ENCODE assay signal across 14 cellular contexts in the genomic region with DNA sequence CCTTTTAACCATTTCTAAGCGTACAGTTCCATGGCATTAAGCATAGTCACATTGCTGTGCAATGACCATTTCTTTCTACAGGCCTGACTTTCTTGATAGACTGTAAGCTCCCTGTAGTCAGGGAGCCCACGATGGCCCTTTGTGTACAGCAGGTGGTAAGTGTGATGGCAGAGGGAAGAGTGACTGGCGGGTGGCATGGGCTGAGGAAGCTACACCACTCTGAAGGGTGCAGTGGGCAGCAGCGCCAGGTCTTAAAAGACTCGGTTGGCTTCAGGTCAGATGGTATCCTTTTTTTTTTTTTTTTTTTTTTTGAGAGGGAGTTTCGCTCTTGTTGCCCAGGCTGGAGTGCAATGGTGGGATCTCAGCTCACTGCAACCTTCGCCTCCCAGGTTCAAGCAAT. TPM values are rescaled to one million over a fixed set of nuclear protein-coding genes. Genes with fewer than 3 reads are reported as not detected.
DNase-seq lines count a peak whose midpoint lies in the region; ATAC-seq, FAIRE-seq and TF ChIP-seq lines count a peak whose summit lies in the region.
"Had no signal": no experiment of that assay in that cellular context is flagged by ENCODE, and none has a peak within 500 bp of the region (broad histone marks: within the 10 kb centered on the region; RNA-seq: fewer than 3 reads in every experiment).

No MANE protein-coding gene starts in this region.

- H3K27me3 ChIP-seq in K562 (ENCODE audit: control insufficient read depth in 2 of 2, insufficient read depth in 2 of 2, low read length in 2 of 2) (no peaks in the 10 kb centered on the region), ascending aorta (no peaks in the 10 kb centered on the region)
- H3K27me3 ChIP-seq: adrenal gland, esophagus squamous epithelium had no signal

- no peak for TF ChIP-seq EP300 in K562 (IDR thresholded peaks at IDR 0.05; ENCODE audit: low read length)

- H3K4me1 ChIP-seq in K562 (replicated peaks in 1 of 2; ENCODE audit: control insufficient read depth in 2 of 2, insufficient read depth in 2 of 2, low read length in 2 of 2) (peaks cover 39 to 57% of the 10 kb centered on the region in 2 experiments), ascending aorta (peaks cover 0 to 19% of the 10 kb centered on the region in 2 donors)

- intact Hi-C loops in K562 (cut with micrococcal nuclease) (no loop called here), ascending aorta (cut with DNase I) (no loop called here)

- no peak for ATAC-seq in K562
- ATAC-seq in natural killer cell treated with Interleukin-12 subunit alpha and Interleukin-12 subunit beta and Interleukin-15 and Interleukin-18, amount 100 ng/mL, for 72 hours: no peak
- ATAC-seq in GM19452 (IDR thresholded peaks at IDR 0.05; ENCODE audit: unreplicated experiment): no peak

- H3K36me3 ChIP-seq in K562 (ENCODE audit: control insufficient read depth, insufficient read depth, low read length) (peaks cover 15% of the 10 kb centered on the region), ascending aorta (no peaks in the 10 kb centered on the region)
- H3K36me3 ChIP-seq: adrenal gland had no signal

- 93% methylated on average over 7 of the region's 7 CpGs for WGBS in K562 (ENCODE audit: insufficient coverage, low coverage, missing lambda C conversion rate)

- no peak overlapping the region for H3K4me2 ChIP-seq in K562 (ENCODE audit: insufficient read depth, low read length)

- POLR2A ChIA-PET in K562 (lab: Yijun Ruan, JAX): interaction anchor here (0.7 to 42.4 kb wide), 6 partner anchors 14 to 286 kb away, joined by 3 to 1041 read pairs (median 6); a partner anchor contains a TSS

- FAIRE-seq in K562 (lab: Jason Lieb, UNC): no peak

- in situ Hi-C loops in K562 (cut with MboI): loop anchor here (5.0 kb wide), 1 partner anchor 271 kb away; no protein-coding TSS in a partner anchor

- H3K27ac ChIP-seq in K562 (ENCODE audit: extremely low read depth, low read depth, low read length): no peak overlapping the region
- no peak overlapping the region for H3K27ac ChIP-seq in ascending aorta

- H2AFZ ChIP-seq in K562 (ENCODE audit: low read depth, low read length): no peak overlapping the region

- peaks cover 3% of the 10 kb centered on the region for H3K36me3 Mint-ChIP-seq in T-helper 2 cell treated with Interferon-gamma antibody and Interleukin-4, amounts not matched to agents 5 μg/mL and 100 μg/mL, for 36 hours (ENCODE audit: low read depth)
- peaks cover 10% of the 10 kb centered on the region for H3K36me3 Mint-ChIP-seq in HFFc6 (ENCODE audit: low read depth)
- H3K36me3 Mint-ChIP-seq in natural killer cell treated with Interleukin-12 subunit alpha and Interleukin-12 subunit beta and Interleukin-15 and Interleukin-18, amount 100 ng/mL, for 72 hours: no peaks in the 10 kb centered on the region

- CTCF ChIA-PET in K562 (lab: Yijun Ruan, JAX; ENCODE audit: low intra/inter-chr PET ratio): interaction anchor here (4.4 to 4.8 kb wide), 2 partner anchors 13 to 238 kb away, joined by 87 to 114 read pairs; no protein-coding TSS in a partner anchor

- no peak for TF ChIP-seq POLR2A in K562 (conservative IDR thresholded peaks at IDR 0.05)

- H4K20me1 ChIP-seq in K562 (replicated peaks; ENCODE audit: control insufficient read depth, insufficient read depth, low read length): 0 out of 2 replicates have a peak, but pooled peaks cover 6% of the 10 kb centered on the region

- peaks cover 15% of the 10 kb centered on the region for H3K9me1 ChIP-seq in K562 (ENCODE audit: control insufficient read depth, insufficient read depth, low read length)

- DNase-seq in T-helper 2 cell treated with Interferon-gamma antibody and Interleukin-4, amounts not matched to agents 5 μg/mL and 100 μg/mL, for 36 hours (ENCODE audit: low spot score): no peak
- DNase-seq in T-helper 2 cell (no peak), HFFc6 (no peak), K562 (ENCODE audit: extremely low read depth in 1 of 4, low spot score in 3 of 4) (no peak), NCI-H187 (lab: John Stamatoyannopoulos, UW) (no peak), ascending aorta (ENCODE audit: low spot score in 2 of 2) (no peak)
- no peak for DNase-seq in natural killer cell treated with Interleukin-12 subunit alpha and Interleukin-12 subunit beta and Interleukin-15 and Interleukin-18, amount 100 ng/mL, for 72 hours (ENCODE audit: low spot score)
- DNase-seq: 8988T, adrenal gland, DMS 273 treated with DMSO at 0.1 percent for 48 hours, esophagus squamous epithelium, NCI-H1694 treated with DMSO at 0.1 percent for 48 hours, T1000 had no signal

- H3K9me3 ChIP-seq in K562 (replicated peaks; ENCODE audit: control insufficient read depth, insufficient read depth, low read depth, low read length) (peaks cover 6% of the 10 kb centered on the region), ascending aorta (no peaks in the 10 kb centered on the region)
- H3K9me3 ChIP-seq: adrenal gland, esophagus squamous epithelium had no signal

- H3K79me2 ChIP-seq in K562 (ENCODE audit: control insufficient read depth, insufficient read depth, low read length): peaks cover 45% of the 10 kb centered on the region

- peak overlapping the region; percentile 47 for H3K4me3 Mint-ChIP-seq in T-helper 2 cell treated with Interferon-gamma antibody and Interleukin-4, amounts not matched to agents 5 μg/mL and 100 μg/mL, for 36 hours
- peak overlapping the region; percentile 90 for H3K4me3 Mint-ChIP-seq in HFFc6
- peak overlapping the region; percentile 66 for H3K4me3 Mint-ChIP-seq in natural killer cell treated with Interleukin-12 subunit alpha and Interleukin-12 subunit beta and Interleukin-15 and Interleukin-18, amount 100 ng/mL, for 72 hours

- no peak overlapping the region for H3K4me3 ChIP-seq in K562
- no peak overlapping the region for H3K4me3 ChIP-seq in ascending aorta

- TF ChIP-seq RAD21 in K562 (CRISPR knock-in tag; conservative IDR thresholded peaks at IDR 0.05 in 1 of 2, IDR thresholded peaks at IDR 0.05 in 1 of 2): no peak

- H3K4me1 Mint-ChIP-seq in T-helper 2 cell treated with Interferon-gamma antibody and Interleukin-4, amounts not matched to agents 5 μg/mL and 100 μg/mL, for 36 hours (ENCODE audit: low read depth): peaks cover 9% of the 10 kb centered on the region
- H3K4me1 Mint-ChIP-seq in HFFc6 (ENCODE audit: low read depth): peaks cover 48% of the 10 kb centered on the region
- H3K4me1 Mint-ChIP-seq in natural killer cell treated with Interleukin-12 subunit alpha and Interleukin-12 subunit beta and Interleukin-15 and Interleukin-18, amount 100 ng/mL, for 72 hours (ENCODE audit: low read depth in 2 of 2): peaks cover 11 to 17% of the 10 kb centered on the region in 2 donors

- no peak overlapping the region for H3K27ac Mint-ChIP-seq in T-helper 2 cell treated with Interferon-gamma antibody and Interleukin-4, amounts not matched to agents 5 μg/mL and 100 μg/mL, for 36 hours
- H3K27ac Mint-ChIP-seq in HFFc6: no peak overlapping the region
- H3K27ac Mint-ChIP-seq in natural killer cell treated with Interleukin-12 subunit alpha and Interleukin-12 subunit beta and Interleukin-15 and Interleukin-18, amount 100 ng/mL, for 72 hours: peak overlapping the region in 1 of 2 donors; percentile 34

- TF ChIP-seq CTCF in HFFc6 (IDR thresholded peaks at IDR 0.05) (no peak), K562 (IDR thresholded peaks at IDR 0.05 in 2 of 3, conservative IDR thresholded peaks at IDR 0.05 in 1 of 3; ENCODE audit: insufficient read depth in 2 of 3, low read depth in 1 of 3, low read length in 3 of 3) (no peak), ascending aorta (IDR thresholded peaks at IDR 0.05) (no peak)

- no peak overlapping the region for H3K9ac ChIP-seq in K562 (ENCODE audit: insufficient read depth in 1 of 2, low read depth in 2 of 2, low read length in 2 of 2)

- TSS peak; percentile 33 for BruUV-seq in K562 (replicated peaks; lab: Mats Ljungman, UMichigan)

- H3K9me3 Mint-ChIP-seq in T-helper 2 cell treated with Interferon-gamma antibody and Interleukin-4, amounts not matched to agents 5 μg/mL and 100 μg/mL, for 36 hours: no peaks in the 10 kb centered on the region
- H3K9me3 Mint-ChIP-seq in HFFc6: no peaks in the 10 kb centered on the region
- H3K9me3 Mint-ChIP-seq in natural killer cell treated with Interleukin-12 subunit alpha and Interleukin-12 subunit beta and Interleukin-15 and Interleukin-18, amount 100 ng/mL, for 72 hours: no peaks in the 10 kb centered on the region

- H3K27me3 Mint-ChIP-seq in T-helper 2 cell treated with Interferon-gamma antibody and Interleukin-4, amounts not matched to agents 5 μg/mL and 100 μg/mL, for 36 hours (ENCODE audit: low read depth): no peaks in the 10 kb centered on the region
- no peaks in the 10 kb centered on the region for H3K27me3 Mint-ChIP-seq in HFFc6 (ENCODE audit: insufficient read depth)
- H3K27me3 Mint-ChIP-seq in natural killer cell treated with Interleukin-12 subunit alpha and Interleukin-12 subunit beta and Interleukin-15 and Interleukin-18, amount 100 ng/mL, for 72 hours: no peaks in the 10 kb centered on the region

RNA-seq across cellular contexts. Expression of a gene that starts 1.6 kb away (rescaled TPM):
- total RNA-seq in HFFc6 (2021; fragmentation: NEBNext Ultra II Directional; extraction: Animal tissue kit (Norgen Biotek cat#: 25700)): 10 to 100 TPM; 56.1 to 65.3 (median 60.6) TPM
- total RNA-seq in K562 (2011; cell fraction: chromatin; rRNA removed; ENCODE audit: low replicate concordance): 103 and 226 TPM in 2 replicates
- total RNA-seq in K562 (2011; cell fraction: nucleolus; rRNA removed): 122 and 135 TPM in 2 replicates
- 120 and 153 TPM in 2 replicates for total RNA-seq in K562 (2011; cell fraction: nucleoplasm; rRNA removed)
- total RNA-seq in K562 (2014; rRNA removed): 132 and 153 TPM in 2 replicates
- total RNA-seq in K562 (2014; rRNA removed; fragmentation: Illumina TruSeq; extraction: Trizol): 33.1 and 36.9 TPM in 2 replicates
- total RNA-seq in K562 (2015; rRNA removed; fragmentation: Illumina TruSeq; extraction: Trizol): 74.6 and 75.0 TPM in 2 replicates
- total RNA-seq in K562 (2021): 157 and 159 TPM in 2 replicates
- 64.0 and 73.1 TPM in 2 replicates for polyA plus RNA-seq in K562 (2011; rRNA removed)
- polyA plus RNA-seq in K562 (2011; cell fraction: cytosol; rRNA removed): 74.8 and 124 TPM in 2 replicates
- 187 and 284 TPM in 2 replicates for polyA plus RNA-seq in K562 (2011; cell fraction: nucleus; rRNA removed)
- polyA plus RNA-seq in K562 (2012): 81.6 and 118 TPM in 2 replicates
- polyA plus RNA-seq in K562 (2014; fragmentation: Illumina TruSeq; extraction: Trizol): 53.8 and 92.1 TPM in 2 replicates
- polyA plus RNA-seq in K562 (2014; fragmentation: Nextera tagmentation; extraction: Ambion mirVana): 1 to 10 TPM; 2.1 to 4.5 TPM
- 110 and 121 TPM in 2 replicates for polyA plus RNA-seq in K562 (2014; rRNA removed)
- polyA minus RNA-seq in K562 (2011; rRNA and poly(A)+ RNA removed): 29.5 and 43.3 TPM in 2 replicates
- polyA minus RNA-seq in K562 (2011; cell fraction: cytosol; rRNA and poly(A)+ RNA removed): 53.3 and 68.1 TPM in 2 replicates
- polyA minus RNA-seq in K562 (2011; cell fraction: nucleus; rRNA and poly(A)+ RNA removed): 34.9 and 45.5 TPM in 2 replicates
- 10 to 100 TPM; 28.8 to 36.0 TPM for total RNA-seq in natural killer cell treated with Interleukin-12 subunit alpha and Interleukin-12 subunit beta and Interleukin-15 and Interleukin-18, amount 100 ng/mL, for 72 hours
- 76.0 TPM for total RNA-seq in ascending aorta

RNA-seq across cellular contexts. Expression of a gene that starts 31.5 kb away (rescaled TPM):
- total RNA-seq in HFFc6 (2021; fragmentation: NEBNext Ultra II Directional; extraction: Animal tissue kit (Norgen Biotek cat#: 25700)): 10 to 100 TPM; 13.8 to 17.1 (median 15.2) TPM
- total RNA-seq in K562 (2011; cell fraction: chromatin; rRNA removed; ENCODE audit: low replicate concordance): 654 and 1,271 TPM in 2 replicates
- 667 and 676 TPM in 2 replicates for total RNA-seq in K562 (2011; cell fraction: nucleolus; rRNA removed)
- 562 and 595 TPM in 2 replicates for total RNA-seq in K562 (2011; cell fraction: nucleoplasm; rRNA removed)
- total RNA-seq in K562 (2014; rRNA removed) (168 and 209 TPM in 2 replicates), K562 (2014; rRNA removed; fragmentation: Illumina TruSeq; extraction: Trizol) (70.7 and 93.0 TPM in 2 replicates), K562 (2015; rRNA removed; fragmentation: Illumina TruSeq; extraction: Trizol) (132 and 135 TPM in 2 replicates), K562 (2021) (182 and 188 TPM in 2 replicates), ascending aorta (26.4 TPM)
- polyA plus RNA-seq in K562 (2011; rRNA removed) (77.5 and 115 TPM in 2 replicates), K562 (2014; fragmentation: Illumina TruSeq; extraction: Trizol) (112 and 123 TPM in 2 replicates), K562 (2014; fragmentation: Nextera tagmentation; extraction: Ambion mirVana) (10 to 100 TPM in 1 of 2 experiments, 1 to 10 TPM in 1; 3.0 to 11.5 TPM), K562 (2014; rRNA removed) (153 and 161 TPM in 2 replicates)
- 70.1 and 77.8 TPM in 2 replicates for polyA plus RNA-seq in K562 (2011; cell fraction: cytosol; rRNA removed)
- polyA plus RNA-seq in K562 (2011; cell fraction: nucleus; rRNA removed): 984 and 1,286 TPM in 2 replicates
- 96.9 and 122 TPM in 2 replicates for polyA plus RNA-seq in K562 (2012)
- polyA minus RNA-seq in K562 (2011; rRNA and poly(A)+ RNA removed): 98.9 and 108 TPM in 2 replicates
- 76.3 and 79.3 TPM in 2 replicates for polyA minus RNA-seq in K562 (2011; cell fraction: cytosol; rRNA and poly(A)+ RNA removed)
- polyA minus RNA-seq in K562 (2011; cell fraction: nucleus; rRNA and poly(A)+ RNA removed): 248 and 295 TPM in 2 replicates
- total RNA-seq in natural killer cell treated with Interleukin-12 subunit alpha and Interleukin-12 subunit beta and Interleukin-15 and Interleukin-18, amount 100 ng/mL, for 72 hours: 10 to 100 TPM; 45.3 to 83.5 TPM
